In genomic region chr16:85187447-85187846, GRCh38 we compare ENCODE assay signal across 1 cellular context.
TF ChIP-seq lines count a peak whose summit lies in the region.

No MANE protein-coding gene starts in this region.

TF ChIP-seq in IMR-90, 13 proteins besides CTCF, POLR2A, EP300 and RAD21 (continued from another document):
- TF ChIP-seq CHD1 (IDR thresholded peaks at IDR 0.05; ENCODE audit: low read depth, low read length): no peak
- TF ChIP-seq ELK1 (IDR thresholded peaks at IDR 0.05; ENCODE audit: borderline replicate concordance, low read depth, low read length): no peak
- no peak for TF ChIP-seq FOS (IDR thresholded peaks at IDR 0.05; ENCODE audit: low read depth, low read length)
- no peak for TF ChIP-seq MAFK (IDR thresholded peaks at IDR 0.05; ENCODE audit: low read depth, low read length)
- TF ChIP-seq BHLHE40 (IDR thresholded peaks at IDR 0.05; ENCODE audit: low read depth, low read length): no peak
- no peak for TF ChIP-seq MAZ (IDR thresholded peaks at IDR 0.05; ENCODE audit: borderline replicate concordance, low read depth, low read length)
- no peak for TF ChIP-seq SMC3 (IDR thresholded peaks at IDR 0.05; ENCODE audit: low read depth, low read length)
- no peak for TF ChIP-seq RFX5 (IDR thresholded peaks at IDR 0.05; ENCODE audit: low read depth, low read length)
